ENCODE assay signal across 1 cellular context in genomic region chr7:106071999-106072714, GRCh38.
TF ChIP-seq lines count a peak whose summit lies in the region.

No MANE protein-coding gene starts in this region.

TF ChIP-seq in K562, 482 proteins besides CTCF, POLR2A, EP300 and RAD21 (continued from another document and continues in another):
- TF ChIP-seq REST (CRISPR knock-in tag; IDR thresholded peaks at IDR 0.05; ENCODE audit: low read depth) (no peak), ZNF436 (CRISPR knock-in tag; IDR thresholded peaks at IDR 0.05) (no peak), ZNF586 (CRISPR knock-in tag; conservative IDR thresholded peaks at IDR 0.05) (no peak), SNIP1 (IDR thresholded peaks at IDR 0.05; ENCODE audit: low read depth) (no peak), RBM22 (IDR thresholded peaks at IDR 0.05; ENCODE audit: low read depth, low read length, poor library complexity, severe bottlenecking) (no peak), PPARD (CRISPR knock-in tag; IDR thresholded peaks at IDR 0.05) (no peak), KLF10 (CRISPR knock-in tag; IDR thresholded peaks at IDR 0.05) (no peak), ZNF277 (CRISPR knock-in tag; IDR thresholded peaks at IDR 0.05; ENCODE audit: borderline replicate concordance) (no peak), IRF2 (CRISPR knock-in tag; IDR thresholded peaks at IDR 0.05) (no peak), RNF219 (CRISPR knock-in tag; IDR thresholded peaks at IDR 0.05) (no peak), CSDE1 (IDR thresholded peaks at IDR 0.05) (no peak), NFYB (IDR thresholded peaks at IDR 0.05; ENCODE audit: extremely low read depth, insufficient read length) (no peak), FOSL1 (tag; conservative IDR thresholded peaks at IDR 0.05) (peak; percentile 68), ARNT (IDR thresholded peaks at IDR 0.05) (peak; percentile 87 to 96; a peak in 3 of 4 replicates), ESRRA (IDR thresholded peaks at IDR 0.05; ENCODE audit: borderline replicate concordance, low read depth) (peak; percentile 77; the same call in 1 of the 2 replicates), BRCA1 (IDR thresholded peaks at IDR 0.05) (no peak), BRCA1 (CRISPR knock-in tag; IDR thresholded peaks at IDR 0.05) (no peak), TFAM (CRISPR knock-in tag; conservative IDR thresholded peaks at IDR 0.05) (no peak), CEBPG (CRISPR knock-in tag; IDR thresholded peaks at IDR 0.05) (no peak), CEBPG (tag; conservative IDR thresholded peaks at IDR 0.05 in 1 of 2, IDR thresholded peaks at IDR 0.05 in 1 of 2) (no peak; a peak in 1 of 4 replicates), ZNF830 (CRISPR knock-in tag; IDR thresholded peaks at IDR 0.05) (no peak; the same call in 1 of the 2 replicates), FOXA3 (CRISPR knock-in tag; conservative IDR thresholded peaks at IDR 0.05 in 1 of 2, IDR thresholded peaks at IDR 0.05 in 1 of 2) (peak; percentile 98 to 100), AFF1 (IDR thresholded peaks at IDR 0.05; ENCODE audit: low read depth in 1 of 2, partially characterized antibody in 2 of 2) (peak in 1 of 2 experiments; percentile 92), SMAD3 (CRISPR knock-in tag; conservative IDR thresholded peaks at IDR 0.05) (peak; percentile 91), E4F1 (CRISPR knock-in tag; IDR thresholded peaks at IDR 0.05; ENCODE audit: borderline replicate concordance) (no peak), HDAC8 (tag; IDR thresholded peaks at IDR 0.05) (no peak), MAFG (tag; conservative IDR thresholded peaks at IDR 0.05) (no peak), HOXB6 (CRISPR knock-in tag; IDR thresholded peaks at IDR 0.05; ENCODE audit: borderline replicate concordance) (no peak), DPF2 (IDR thresholded peaks at IDR 0.05) (peak; percentile 99), NR2C2 (CRISPR knock-in tag; IDR thresholded peaks at IDR 0.05) (no peak), NR2C2 (tag; IDR thresholded peaks at IDR 0.05) (peak; percentile 80), ZSCAN29 (IDR thresholded peaks at IDR 0.05) (no peak), TGIF2 (CRISPR knock-in tag; IDR thresholded peaks at IDR 0.05) (no peak), MCM2 (IDR thresholded peaks at IDR 0.05; ENCODE audit: low read depth) (no peak), TCF3 (CRISPR knock-in tag; IDR thresholded peaks at IDR 0.05) (peak; percentile 98), U2AF1 (optimal IDR thresholded peaks at IDR 0.05; ENCODE audit: low read depth, low read length) (no peak), CTBP1 (IDR thresholded peaks at IDR 0.05; ENCODE audit: borderline replicate concordance) (peak; percentile 99), NELFE (IDR thresholded peaks at IDR 0.05; ENCODE audit: insufficient read depth, insufficient read length) (no peak), ZNF561 (CRISPR knock-in tag; conservative IDR thresholded peaks at IDR 0.05) (no peak), ZNF79 (CRISPR knock-in tag; IDR thresholded peaks at IDR 0.05; ENCODE audit: low read depth) (no peak), ZNF23 (CRISPR knock-in tag; IDR thresholded peaks at IDR 0.05) (no peak), CBX8 (IDR thresholded peaks at IDR 0.05; ENCODE audit: borderline replicate concordance, extremely low read depth, low read depth, low read length, poor library complexity, severe bottlenecking) (no peak), DDX20 (tag; IDR thresholded peaks at IDR 0.05; ENCODE audit: low read depth) (no peak; the same call in 1 of the 2 replicates), CHCHD3 (CRISPR knock-in tag; IDR thresholded peaks at IDR 0.05) (no peak)
- TF ChIP-seq, protein P1, sequence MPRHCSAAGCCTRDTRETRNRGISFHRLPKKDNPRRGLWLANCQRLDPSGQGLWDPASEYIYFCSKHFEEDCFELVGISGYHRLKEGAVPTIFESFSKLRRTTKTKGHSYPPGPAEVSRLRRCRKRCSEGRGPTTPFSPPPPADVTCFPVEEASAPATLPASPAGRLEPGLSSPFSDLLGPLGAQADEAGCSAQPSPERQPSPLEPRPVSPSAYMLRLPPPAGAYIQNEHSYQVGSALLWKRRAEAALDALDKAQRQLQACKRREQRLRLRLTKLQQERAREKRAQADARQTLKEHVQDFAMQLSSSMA (CRISPR knock-in tag; IDR thresholded peaks at IDR 0.05): no peak
- TF ChIP-seq, protein P2, sequence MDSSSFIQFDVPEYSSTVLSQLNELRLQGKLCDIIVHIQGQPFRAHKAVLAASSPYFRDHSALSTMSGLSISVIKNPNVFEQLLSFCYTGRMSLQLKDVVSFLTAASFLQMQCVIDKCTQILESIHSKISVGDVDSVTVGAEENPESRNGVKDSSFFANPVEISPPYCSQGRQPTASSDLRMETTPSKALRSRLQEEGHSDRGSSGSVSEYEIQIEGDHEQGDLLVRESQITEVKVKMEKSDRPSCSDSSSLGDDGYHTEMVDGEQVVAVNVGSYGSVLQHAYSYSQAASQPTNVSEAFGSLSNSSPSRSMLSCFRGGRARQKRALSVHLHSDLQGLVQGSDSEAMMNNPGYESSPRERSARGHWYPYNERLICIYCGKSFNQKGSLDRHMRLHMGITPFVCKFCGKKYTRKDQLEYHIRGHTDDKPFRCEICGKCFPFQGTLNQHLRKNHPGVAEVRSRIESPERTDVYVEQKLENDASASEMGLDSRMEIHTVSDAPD (CRISPR knock-in tag; IDR thresholded peaks at IDR 0.05): no peak
- TF ChIP-seq, protein P3, sequence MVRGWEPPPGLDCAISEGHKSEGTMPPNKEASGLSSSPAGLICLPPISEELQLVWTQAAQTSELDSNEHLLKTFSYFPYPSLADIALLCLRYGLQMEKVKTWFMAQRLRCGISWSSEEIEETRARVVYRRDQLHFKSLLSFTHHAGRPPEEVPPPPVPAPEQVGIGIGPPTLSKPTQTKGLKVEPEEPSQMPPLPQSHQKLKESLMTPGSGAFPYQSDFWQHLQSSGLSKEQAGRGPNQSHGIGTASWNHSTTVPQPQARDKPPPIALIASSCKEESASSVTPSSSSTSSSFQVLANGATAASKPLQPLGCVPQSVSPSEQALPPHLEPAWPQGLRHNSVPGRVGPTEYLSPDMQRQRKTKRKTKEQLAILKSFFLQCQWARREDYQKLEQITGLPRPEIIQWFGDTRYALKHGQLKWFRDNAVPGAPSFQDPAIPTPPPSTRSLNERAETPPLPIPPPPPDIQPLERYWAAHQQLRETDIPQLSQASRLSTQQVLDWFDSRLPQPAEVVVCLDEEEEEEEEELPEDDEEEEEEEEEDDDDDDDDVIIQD (CRISPR knock-in tag; IDR thresholded peaks at IDR 0.05): no peak
- TF ChIP-seq, protein P4, sequence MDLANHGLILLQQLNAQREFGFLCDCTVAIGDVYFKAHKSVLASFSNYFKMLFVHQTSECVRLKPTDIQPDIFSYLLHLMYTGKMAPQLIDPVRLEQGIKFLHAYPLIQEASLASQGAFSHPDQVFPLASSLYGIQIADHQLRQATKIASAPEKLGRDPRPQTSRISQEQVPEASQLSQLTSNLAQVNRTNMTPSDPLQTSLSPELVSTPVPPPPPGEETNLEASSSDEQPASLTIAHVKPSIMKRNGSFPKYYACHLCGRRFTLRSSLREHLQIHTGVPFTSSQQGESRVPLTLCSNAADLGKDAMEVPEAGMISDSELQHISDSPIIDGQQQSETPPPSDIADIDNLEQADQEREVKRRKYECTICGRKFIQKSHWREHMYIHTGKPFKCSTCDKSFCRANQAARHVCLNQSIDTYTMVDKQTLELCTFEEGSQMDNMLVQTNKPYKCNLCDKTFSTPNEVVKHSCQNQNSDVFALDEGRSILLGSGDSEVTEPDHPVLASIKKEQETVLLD (IDR thresholded peaks at IDR 0.05): peak; percentile 53; the same call in 1 of the 2 replicates
